Comparison of ENCODE assay signal across 8 cellular contexts in the genomic region with DNA sequence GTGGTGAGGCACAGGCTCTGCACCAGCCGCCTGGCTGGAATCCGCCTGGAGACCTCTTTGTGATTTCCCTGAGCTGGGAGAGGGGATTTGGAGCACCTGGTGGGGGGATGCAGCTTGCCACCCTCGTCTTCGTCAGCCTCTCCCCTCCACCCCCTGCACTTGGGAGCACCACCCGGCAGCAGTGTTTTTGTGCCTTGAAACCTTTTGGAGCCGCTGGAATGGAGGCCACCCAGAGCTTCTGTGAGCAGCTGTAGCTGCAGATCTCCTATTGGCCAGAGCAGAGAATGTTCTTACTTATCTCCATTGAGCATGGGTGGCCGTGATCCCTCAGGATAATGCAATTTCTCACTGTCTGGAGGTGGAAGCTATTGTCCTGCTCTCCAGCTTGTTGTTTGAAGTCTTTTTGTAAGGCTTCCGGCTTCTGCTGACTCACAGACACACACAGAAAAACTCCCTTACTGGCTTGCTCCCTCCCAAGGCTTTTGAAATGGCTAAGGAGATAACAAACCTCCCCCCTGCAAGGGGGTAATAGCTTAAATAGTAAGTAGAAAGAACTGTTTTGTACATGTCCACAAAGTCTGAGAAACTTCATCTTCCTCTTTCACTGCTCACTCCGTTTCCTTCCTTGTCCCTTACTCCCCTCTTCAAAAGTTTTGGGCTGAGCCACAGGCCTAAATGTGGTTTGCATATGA.
A peak's percentile ranks its signal among the peaks of the same experiment; 100 is the strongest.
DNase-seq lines count a peak whose midpoint lies in the region; ATAC-seq and TF ChIP-seq lines count a peak whose summit lies in the region.

No MANE protein-coding gene starts in this region.

- no peak overlapping the region for H2AFZ ChIP-seq in Loucy (ENCODE audit: low read length)

- ATAC-seq in GM21717 (IDR thresholded peaks at IDR 0.05; ENCODE audit: unreplicated experiment) = peak; percentile 55

- intact Hi-C loops in ascending aorta (cut with DNase I) = no loop called here
- intact Hi-C loops in testis (cut with DNase I; ENCODE audit: low total_unique reads) = no loop called here
- intact Hi-C loops in Calu3 (cut with micrococcal nuclease; ENCODE audit: unreplicated experiment) = no loop called here

- H3K4me3 Mint-ChIP-seq in Calu3 (ENCODE audit: low read depth, unreplicated experiment) = no peak overlapping the region

- CTCF ChIA-PET in Calu3 (lab: Charles Lee) = interaction anchor here (0.6 kb wide), 1 partner anchor 1466 kb away, joined by 5 read pairs; no protein-coding TSS in a partner anchor

- peaks cover 49% of the 10 kb centered on the region for H3K79me2 ChIP-seq in Loucy (ENCODE audit: insufficient read depth, low read length)

- H3F3A ChIP-seq in Loucy (ENCODE audit: low read depth) = peaks cover 34% of the 10 kb centered on the region

- H3K9ac ChIP-seq in Loucy (ENCODE audit: low read depth, low read length, poor library complexity, severe bottlenecking) = peak overlapping the region; percentile 80

- DNase-seq in ascending aorta (ENCODE audit: low spot score in 2 of 2) (no peak), iPS-NIHi7 (ENCODE audit: extremely low spot score) (peak; percentile 76), testis (peak; percentile 35), Calu3 (no peak), NCI-H1105 treated with DMSO at 0.1 percent for 48 hours (lab: John Stamatoyannopoulos, UW) (no peak)

- H3K36me3 ChIP-seq in Loucy (ENCODE audit: insufficient read depth, low read length) (peaks cover 41% of the 10 kb centered on the region), ascending aorta (peaks cover 6 to 16% of the 10 kb centered on the region in 2 donors), testis (ENCODE audit: low read depth, missing control alignments) (no peaks in the 10 kb centered on the region)

- H3K9me3 ChIP-seq in Loucy (ENCODE audit: insufficient read depth, low read depth, low read length) = peaks cover 8% of the 10 kb centered on the region
- peaks cover 0 to 6% of the 10 kb centered on the region in 2 donors for H3K9me3 ChIP-seq in ascending aorta
- H3K9me3 ChIP-seq in testis = no peaks in the 10 kb centered on the region

- no peaks in the 10 kb centered on the region for H3K9me2 ChIP-seq in Loucy (replicated peaks; ENCODE audit: low read depth, low read length)

- H4K20me1 ChIP-seq in Loucy (ENCODE audit: insufficient read depth, low read length, poor library complexity, severe bottlenecking) = no peaks in the 10 kb centered on the region

- no peak overlapping the region for H3K27ac Mint-ChIP-seq in Calu3 (ENCODE audit: unreplicated experiment)

- H3K9me3 Mint-ChIP-seq in Calu3 (ENCODE audit: low read depth, unreplicated experiment) = peaks cover 8% of the 10 kb centered on the region

- H3K4me3 ChIP-seq in GM12875 (ENCODE audit: low read depth, low read length) = peak overlapping the region; percentile 29
- peak overlapping the region; percentile 64 for H3K4me3 ChIP-seq in Loucy (ENCODE audit: low read length, poor library complexity, severe bottlenecking)
- H3K4me3 ChIP-seq in ascending aorta = no peak overlapping the region
- H3K4me3 ChIP-seq in testis = no peak overlapping the region

- H3K27ac ChIP-seq in ascending aorta = peak overlapping the region; percentile 2 to 19
- H3K27ac ChIP-seq in testis = peak overlapping the region; percentile 14 to 34

- WGBS in testis, 2 donors = 22 to 40% methylated on average over 6 to 9 of the region's 9 CpGs

- no peak for TF ChIP-seq CTCF in GM12875 (IDR thresholded peaks at IDR 0.05; ENCODE audit: borderline replicate concordance, insufficient read depth, low read depth, low read length)
- no peak for TF ChIP-seq CTCF in Loucy (conservative IDR thresholded peaks at IDR 0.05; ENCODE audit: low read length)
- TF ChIP-seq CTCF in ascending aorta (IDR thresholded peaks at IDR 0.05) = no peak
- no peak for TF ChIP-seq CTCF in testis (IDR thresholded peaks at IDR 0.05)
- TF ChIP-seq CTCF in Calu3 (IDR thresholded peaks at IDR 0.05; ENCODE audit: unreplicated experiment) = no peak

- H3K36me3 Mint-ChIP-seq in Calu3 (ENCODE audit: insufficient read depth, unreplicated experiment) = no peaks in the 10 kb centered on the region

- no peak for TF ChIP-seq POLR2A in testis (IDR thresholded peaks at IDR 0.05)

- peak overlapping the region; percentile 78 for H3K4me2 ChIP-seq in Loucy (ENCODE audit: low read depth, low read length, poor library complexity, severe bottlenecking)

- no peaks in the 10 kb centered on the region for H3K4me1 Mint-ChIP-seq in Calu3 (ENCODE audit: low read depth, unreplicated experiment)

- H3K27me3 ChIP-seq in Loucy (ENCODE audit: insufficient read depth, low read length, poor library complexity, severe bottlenecking) (no peaks in the 10 kb centered on the region), ascending aorta (no peaks in the 10 kb centered on the region), testis (no peaks in the 10 kb centered on the region)

- H3K4me1 ChIP-seq in Loucy (ENCODE audit: insufficient read depth, low read length, poor library complexity, severe bottlenecking) (peaks cover 83% of the 10 kb centered on the region), ascending aorta (peaks cover 0 to 8% of the 10 kb centered on the region in 2 donors), testis (peaks cover 23% of the 10 kb centered on the region)

- no TSS peak for BruUV-seq in Calu3 (replicated peaks; lab: Mats Ljungman, UMichigan)

- H3K27me3 Mint-ChIP-seq in Calu3 (ENCODE audit: unreplicated experiment) = no peaks in the 10 kb centered on the region

Comparison
In these comparisons a context has a peak if more than half of its experiments do, and no peak if none do; other contexts are left out.
1. H3K4me3 ChIP-seq: peak in GM12875 (single experiment) and Loucy (single experiment); none in ascending aorta (0 of 2) and testis (0 of 2).
2. DNase-seq: peak in iPS-NIHi7 (single experiment) and testis (single experiment); none in ascending aorta (0 of 2), Calu3 (single experiment) and NCI-H1105 treated with DMSO at 0.1 percent for 48 hours (single experiment).